In genomic region chr10:124020871-124021823, GRCh38 we compare ENCODE assay signal across 19 cellular contexts.
DNase-seq lines count a peak whose midpoint lies in the region; ATAC-seq, FAIRE-seq and TF ChIP-seq lines count a peak whose summit lies in the region.
"Had no signal": no experiment of that assay in that cellular context is flagged by ENCODE, and none has a peak within 500 bp of the region (broad histone marks: within the 10 kb centered on the region; RNA-seq: fewer than 3 reads in every experiment).

No MANE protein-coding gene starts in this region.

- TF ChIP-seq POLR2A in HepG2 (IDR thresholded peaks at IDR 0.05; ENCODE audit: insufficient read depth in 1 of 2, low read depth in 2 of 2, low read length in 2 of 2): no peak
- no peak for TF ChIP-seq POLR2A in vagina (IDR thresholded peaks at IDR 0.05)

- no peak overlapping the region for H3K9ac ChIP-seq in smooth muscle cell (ENCODE audit: low read depth)
- no peak overlapping the region for H3K9ac ChIP-seq in HepG2 (ENCODE audit: insufficient read depth, low read depth, low read length)

- no peak for FAIRE-seq in HepG2 (lab: Jason Lieb, UNC)
- FAIRE-seq: A549 had no signal

- no peak overlapping the region for H3K4me3 Mint-ChIP-seq in immature natural killer cell
- H3K4me3 Mint-ChIP-seq: natural killer cell had no signal

- POLR2A ChIA-PET in HepG2 (lab: Yijun Ruan, JAX): no interaction called here

- CTCF ChIA-PET in HepG2 (lab: Yijun Ruan, JAX; ENCODE audit: low intra/inter-chr PET ratio, low total read pairs): no interaction called here

- peaks cover 0 to 4% (median 3%) of the 10 kb centered on the region in 3 donors for H3K27me3 Mint-ChIP-seq in immature natural killer cell (ENCODE audit: low read depth in 3 of 3)

- BruUV-seq in HepG2 (replicated peaks; lab: Mats Ljungman, UMichigan): no TSS peak

- no peaks in the 10 kb centered on the region for H3K36me3 Mint-ChIP-seq in immature natural killer cell
- H3K36me3 Mint-ChIP-seq: natural killer cell had no signal

- TF ChIP-seq EP300 in HepG2 (IDR thresholded peaks at IDR 0.05; ENCODE audit: low read depth in 2 of 2, low read length in 2 of 2) (no peak), HepG2 (CRISPR knock-in tag; IDR thresholded peaks at IDR 0.05; ENCODE audit: borderline replicate concordance) (no peak)

- H3K36me3 ChIP-seq in smooth muscle cell (ENCODE audit: low read depth) (no peaks in the 10 kb centered on the region), HepG2 (replicated peaks in 1 of 2; ENCODE audit: control insufficient read depth in 1 of 2, insufficient read depth in 2 of 2, low read length in 2 of 2) (peaks cover 39 to 64% of the 10 kb centered on the region in 2 experiments), vagina (no peaks in the 10 kb centered on the region)

- ATAC-seq in esophagus mucosa (peak; percentile 75), HepG2 (no peak)
- ATAC-seq: A549, HCT116, natural killer cell had no signal

- H3K9me3 ChIP-seq in smooth muscle cell (replicated peaks; ENCODE audit: low read depth): no peaks in the 10 kb centered on the region
- H3K9me3 ChIP-seq in HepG2 (ENCODE audit: low read length): no peaks in the 10 kb centered on the region
- no peaks in the 10 kb centered on the region for H3K9me3 ChIP-seq in vagina
- H3K9me3 ChIP-seq: A549, testis had no signal

- no peak for TF ChIP-seq RAD21 in HepG2 (CRISPR knock-in tag; IDR thresholded peaks at IDR 0.05)

- no peaks in the 10 kb centered on the region for H3F3A ChIP-seq in smooth muscle cell (ENCODE audit: low read depth)

- H3K4me1 ChIP-seq in smooth muscle cell (ENCODE audit: low read depth) (peaks cover 18% of the 10 kb centered on the region), HepG2 (ENCODE audit: insufficient read depth, low read length) (no peaks in the 10 kb centered on the region), vagina (no peaks in the 10 kb centered on the region)
- H3K4me1 ChIP-seq: A549, testis had no signal

- TF ChIP-seq CTCF in smooth muscle cell (IDR thresholded peaks at IDR 0.05; ENCODE audit: borderline replicate concordance, insufficient read depth, poor library complexity, severe bottlenecking) (no peak), HepG2 (CRISPR knock-in tag; IDR thresholded peaks at IDR 0.05) (no peak), vagina (IDR thresholded peaks at IDR 0.05) (no peak)

- H3K27me3 ChIP-seq in smooth muscle cell (ENCODE audit: low read depth) (no peaks in the 10 kb centered on the region), HepG2 (ENCODE audit: control insufficient read depth in 1 of 2, insufficient read depth in 2 of 2, low read length in 2 of 2) (no peaks in the 10 kb centered on the region), vagina (no peaks in the 10 kb centered on the region)
- H3K27me3 ChIP-seq: testis had no signal

- no peak overlapping the region for H3K27ac Mint-ChIP-seq in immature natural killer cell
- H3K27ac Mint-ChIP-seq: natural killer cell had no signal

- H4K20me1 ChIP-seq in smooth muscle cell (ENCODE audit: low read depth) (no peaks in the 10 kb centered on the region), HepG2 (ENCODE audit: insufficient read depth, low read length) (peaks cover 10% of the 10 kb centered on the region; the same call in 1 of the 2 replicates)

- WGBS in smooth muscle cell (ENCODE audit: low lambda C conversion rate): 31% methylated on average over 17 of the region's 20 CpGs
- WGBS in HepG2 (ENCODE audit: low lambda C conversion rate): 97% methylated on average over 19 of the region's 20 CpGs

- H2AFZ ChIP-seq in smooth muscle cell (ENCODE audit: low read depth) (no peak overlapping the region), HepG2 (ENCODE audit: low read length) (no peak overlapping the region)

- no peaks in the 10 kb centered on the region for H3K4me1 Mint-ChIP-seq in immature natural killer cell
- H3K4me1 Mint-ChIP-seq: natural killer cell had no signal

- no peak overlapping the region for H3K4me3 ChIP-seq in smooth muscle cell
- H3K4me3 ChIP-seq in HepG2 (replicated peaks in 1 of 3; ENCODE audit: insufficient read depth in 1 of 3, low read depth in 2 of 3, low read length in 3 of 3): no peak overlapping the region
- H3K4me3 ChIP-seq in vagina: no peak overlapping the region
- H3K4me3 ChIP-seq: A549, lung, testis had no signal

- in situ Hi-C loops in HepG2 (cut with HindIII; ENCODE audit: extremely low pct_ligation_motif_present, low pct_unique_long_range_greater_than_20kb): no loop called here

- intact Hi-C loops in HepG2 (cut with micrococcal nuclease; ENCODE audit: unreplicated experiment) (loop anchor here (10.0 kb wide), 1 partner anchor 134 kb away; no protein-coding TSS in a partner anchor), vagina (cut with DNase I) (no loop called here)

- H3K27ac ChIP-seq in smooth muscle cell (ENCODE audit: low read depth): no peak overlapping the region
- H3K27ac ChIP-seq in HepG2 (ENCODE audit: extremely low read length, insufficient read depth, low read length): no peak overlapping the region
- no peak overlapping the region for H3K27ac ChIP-seq in vagina
- H3K27ac ChIP-seq: A549, HL-60, testis had no signal

- H3K79me2 ChIP-seq in smooth muscle cell (ENCODE audit: low read depth) (no peaks in the 10 kb centered on the region), HepG2 (ENCODE audit: insufficient read depth, low read length) (no peaks in the 10 kb centered on the region)

- DNase-seq in NCI-H2171 treated with DMSO at 0.1 percent for 48 hours (lab: John Stamatoyannopoulos, UW) (peak; percentile 54), NCI-H2171 (lab: John Stamatoyannopoulos, UW) (no peak), NCI-H526 treated with DMSO at 0.1 percent for 48 hours (lab: John Stamatoyannopoulos, UW) (peak; percentile 81), smooth muscle cell (lab: John Stamatoyannopoulos, UW; ENCODE audit: unreplicated experiment) (no peak), HepG2 (ENCODE audit: low spot score) (no peak), immature natural killer cell (no peak), vagina (ENCODE audit: extremely low spot score in 2 of 2) (no peak)
- DNase-seq: dermis blood vessel endothelial cell; GDM1; Kasumi-1; natural killer cell; NCI-H2029; stimulated activated CD4-positive, alpha-beta T cell treated with anti-CD3 and anti-CD28 coated beads, Interleukin-1b, Interleukin-23, amount 100 ng/mL, for 48 hours; testis had no signal

- H3K4me2 ChIP-seq in smooth muscle cell (peak overlapping the region; percentile 60), HepG2 (ENCODE audit: low read depth, low read length) (no peak overlapping the region)
- H3K4me2 ChIP-seq: A549 had no signal

- H3K9me3 Mint-ChIP-seq in immature natural killer cell: no peaks in the 10 kb centered on the region
- H3K9me3 Mint-ChIP-seq: natural killer cell had no signal

TF ChIP-seq in HepG2, 621 proteins besides CTCF, POLR2A, EP300 and RAD21 (continues in another document):
- no peak for TF ChIP-seq NFE2L1 (CRISPR knock-in tag; IDR thresholded peaks at IDR 0.05; ENCODE audit: borderline replicate concordance)
- TF ChIP-seq ZNF296 (CRISPR knock-in tag; conservative IDR thresholded peaks at IDR 0.05): no peak
- no peak for TF ChIP-seq ZNF609 (CRISPR knock-in tag; IDR thresholded peaks at IDR 0.05; ENCODE audit: borderline replicate concordance)
- TF ChIP-seq ZNF562 (CRISPR knock-in tag; IDR thresholded peaks at IDR 0.05; ENCODE audit: borderline replicate concordance): no peak
- TF ChIP-seq ZBTB34 (CRISPR knock-in tag; IDR thresholded peaks at IDR 0.05): no peak

Comparison
In these comparisons a context has a peak if more than half of its experiments do, and no peak if none do; other contexts are left out.
1. DNase-seq: peak in NCI-H2171 treated with DMSO at 0.1 percent for 48 hours (single experiment) and NCI-H526 treated with DMSO at 0.1 percent for 48 hours (single experiment); none in NCI-H2171 (single experiment), smooth muscle cell (single experiment), HepG2 (single experiment), immature natural killer cell (0 of 3) and vagina (0 of 2).